Comparison of ENCODE assay signal across 19 cellular contexts in the genomic region with DNA sequence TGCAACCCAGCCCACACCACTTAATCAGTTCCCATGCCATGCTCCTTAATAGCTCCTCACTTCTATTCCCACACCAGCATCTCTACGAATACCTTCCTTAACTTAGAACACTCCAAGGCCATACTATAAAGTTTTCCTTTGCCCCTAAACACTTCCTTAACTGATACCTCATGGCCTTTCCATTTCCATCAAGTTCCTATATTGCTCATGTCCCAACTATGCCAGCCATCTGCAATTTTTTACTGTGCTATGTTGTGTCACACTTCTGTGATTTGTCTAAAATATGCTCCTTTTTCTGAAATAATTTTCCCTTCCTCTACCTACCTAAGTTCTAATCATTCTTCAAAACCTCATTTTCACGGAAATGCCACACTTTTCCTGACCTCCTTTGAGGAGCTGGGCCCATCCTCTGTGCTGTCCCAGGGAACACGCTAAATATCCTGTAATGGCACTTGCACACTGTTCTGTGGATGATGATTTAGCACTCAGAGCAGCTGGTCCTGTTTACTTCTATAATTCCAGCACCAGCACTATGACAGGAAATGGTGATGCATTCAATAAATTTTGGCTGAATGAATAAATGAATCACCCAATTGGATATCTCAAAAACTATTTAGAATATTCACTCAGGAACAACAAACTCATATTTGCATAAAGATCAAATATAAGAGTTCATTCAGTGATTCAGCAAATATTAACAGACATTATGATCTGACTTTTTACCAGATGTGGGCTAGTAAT.
A peak's percentile ranks its signal among the peaks of the same experiment; 100 is the strongest.
DNase-seq lines count a peak whose midpoint lies in the region; ATAC-seq and TF ChIP-seq lines count a peak whose summit lies in the region.
"Had no signal": no experiment of that assay in that cellular context is flagged by ENCODE, and none has a peak within 500 bp of the region (broad histone marks: within the 10 kb centered on the region; RNA-seq: fewer than 3 reads in every experiment).

No MANE protein-coding gene starts in this region.

- DNase-seq in AG09309 (ENCODE audit: low read depth) (peak; percentile 53), M059J (ENCODE audit: low read depth) (peak; percentile 65), choroid plexus epithelial cell (ENCODE audit: low read depth) (peak; percentile 73), myocyte (ENCODE audit: low read depth) (peak; percentile 62), progenitor cell of endocrine pancreas (ENCODE audit: low spot score, unreplicated experiment) (no peak), mucosa of gallbladder (ENCODE audit: low spot score) (no peak)
- DNase-seq: DND-41; NCI-H1436; NCI-H82; psoas muscle; Right ventricle myocardium superior; stimulated activated CD8-positive, alpha-beta memory T cell treated with anti-CD3 and anti-CD28 coated beads, Interleukin-4, amount 100 ng/mL, for 48 hours; tibial artery had no signal

- no peaks in the 10 kb centered on the region for H3K36me3 Mint-ChIP-seq in progenitor cell of endocrine pancreas (ENCODE audit: insufficient read depth)
- H3K36me3 Mint-ChIP-seq: activated naive CD4-positive, alpha-beta T cell treated with anti-CD3 and anti-CD28 coated beads, Interleukin-2, amount 50 U/mL, for 24 hours had no signal

- no peak overlapping the region for H3K27ac Mint-ChIP-seq in progenitor cell of endocrine pancreas
- H3K27ac Mint-ChIP-seq: activated naive CD4-positive, alpha-beta T cell treated with anti-CD3 and anti-CD28 coated beads, Interleukin-2, amount 50 U/mL, for 24 hours had no signal

- no peaks in the 10 kb centered on the region for H3K4me1 Mint-ChIP-seq in progenitor cell of endocrine pancreas (ENCODE audit: low read depth)
- H3K4me1 Mint-ChIP-seq: activated naive CD4-positive, alpha-beta T cell treated with anti-CD3 and anti-CD28 coated beads, Interleukin-2, amount 50 U/mL, for 24 hours had no signal

- no peaks in the 10 kb centered on the region for H3K9me3 Mint-ChIP-seq in progenitor cell of endocrine pancreas (ENCODE audit: low read depth)
- H3K9me3 Mint-ChIP-seq: activated naive CD4-positive, alpha-beta T cell treated with anti-CD3 and anti-CD28 coated beads, Interleukin-2, amount 50 U/mL, for 24 hours had no signal

- no peak for ATAC-seq in GM21723 (IDR thresholded peaks at IDR 0.05; ENCODE audit: unreplicated experiment)
- ATAC-seq in HG02884 (IDR thresholded peaks at IDR 0.05; ENCODE audit: unreplicated experiment), result no peak
- ATAC-seq: K562 had no signal

- no peak overlapping the region for H3K4me3 Mint-ChIP-seq in progenitor cell of endocrine pancreas (ENCODE audit: low read depth)
- H3K4me3 Mint-ChIP-seq: activated naive CD4-positive, alpha-beta T cell treated with anti-CD3 and anti-CD28 coated beads, Interleukin-2, amount 50 U/mL, for 24 hours had no signal

- TF ChIP-seq CTCF in AG09309 (IDR thresholded peaks at IDR 0.05; ENCODE audit: control insufficient read depth, insufficient read depth, low read depth, low read length, missing control alignments) (no peak), choroid plexus epithelial cell (conservative IDR thresholded peaks at IDR 0.05; ENCODE audit: low read depth, low read length) (no peak), progenitor cell of endocrine pancreas (IDR thresholded peaks at IDR 0.05; ENCODE audit: unreplicated experiment) (no peak)

- H3K4me3 ChIP-seq in AG09309 (ENCODE audit: control insufficient read depth, low read depth, low read length) (no peak overlapping the region), choroid plexus epithelial cell (ENCODE audit: low read depth, low read length) (no peak overlapping the region)
- H3K4me3 ChIP-seq: BLaER1, esophagus muscularis mucosa, K562, psoas muscle, tibial artery had no signal

- no peaks in the 10 kb centered on the region for H3K27me3 Mint-ChIP-seq in progenitor cell of endocrine pancreas
- H3K27me3 Mint-ChIP-seq: activated naive CD4-positive, alpha-beta T cell treated with anti-CD3 and anti-CD28 coated beads, Interleukin-2, amount 50 U/mL, for 24 hours had no signal

Comparison
In these comparisons a context has a peak if more than half of its experiments do, and no peak if none do; other contexts are left out.
1. DNase-seq: peak in AG09309 (single experiment), M059J (single experiment), choroid plexus epithelial cell (single experiment) and myocyte (single experiment); none in progenitor cell of endocrine pancreas (single experiment) and mucosa of gallbladder (single experiment).